ENCODE assay signal across 1 cellular context in genomic region chr14:50062438-50063039, GRCh38.
TF ChIP-seq lines count a peak whose summit lies in the region.

No MANE protein-coding gene starts in this region.

TF ChIP-seq in H1, 55 proteins besides CTCF, POLR2A, EP300 and RAD21:
- TF ChIP-seq TEAD4 (IDR thresholded peaks at IDR 0.05; ENCODE audit: low read depth, low read length) (no peak), SP1 (IDR thresholded peaks at IDR 0.05; ENCODE audit: low read depth, low read length) (0 out of 2 replicates have a peak, but pooled peaks have one; percentile 33)
